Comparison of ENCODE assay signal across 17 cellular contexts in the genomic region with DNA sequence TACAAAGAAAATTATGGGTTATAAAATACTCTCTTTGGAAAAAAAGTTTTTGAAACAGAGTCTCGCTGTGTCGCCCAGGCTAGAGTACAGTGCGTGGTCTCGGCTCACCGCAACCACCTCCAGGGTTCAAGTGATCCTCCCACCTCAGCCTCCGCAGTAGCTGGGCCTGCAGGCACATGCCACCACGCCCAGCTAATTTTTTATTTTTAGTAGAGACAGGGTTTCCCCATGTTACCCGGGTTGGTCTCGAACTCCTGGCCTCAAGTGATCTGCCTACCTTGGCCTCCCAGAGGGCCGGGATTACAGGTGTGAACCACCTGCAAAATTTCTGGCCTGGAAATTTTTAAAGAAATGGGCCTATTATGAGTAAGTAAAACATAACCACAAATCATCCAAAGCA. TPM values are rescaled to one million over a fixed set of nuclear protein-coding genes. Genes with fewer than 3 reads are reported as not detected.
DNase-seq lines count a peak whose midpoint lies in the region; ATAC-seq and TF ChIP-seq lines count a peak whose summit lies in the region.
"Had no signal": no experiment of that assay in that cellular context is flagged by ENCODE, and none has a peak within 500 bp of the region (broad histone marks: within the 10 kb centered on the region; RNA-seq: fewer than 3 reads in every experiment).

No MANE protein-coding gene starts in this region.

- H3K27me3 Mint-ChIP-seq in T-helper 17 cell (no peaks in the 10 kb centered on the region), MCF 10A (ENCODE audit: insufficient read depth, unreplicated experiment) (no peaks in the 10 kb centered on the region)
- H3K27me3 Mint-ChIP-seq in activated naive CD8-positive, alpha-beta T cell treated with anti-CD3 and anti-CD28 coated beads, Interleukin-2, amount 10 ng/mL, durations not matched to agents 7 days and 5 days = no peaks in the 10 kb centered on the region
- no peaks in the 10 kb centered on the region for H3K27me3 Mint-ChIP-seq in stimulated activated naive B cell treated with anti-CD40 and anti-IgM and Interleukin-4, amounts not matched to agents 10 μg/mL and 1 μg/mL and 100 μg/mL, for 72 hours

- no peak for ATAC-seq in T-helper 17 cell
- no peak for ATAC-seq in activated naive CD8-positive, alpha-beta T cell treated with anti-CD3 and anti-CD28 coated beads, Interleukin-2, amount 10 ng/mL, durations not matched to agents 7 days and 5 days (ENCODE audit: low read depth)
- no peak for ATAC-seq in stimulated activated naive B cell treated with anti-CD40 and anti-IgM and Interleukin-4, amounts not matched to agents 10 μg/mL and 1 μg/mL and 100 μg/mL, for 72 hours (replicated peaks)
- ATAC-seq: gastroesophageal sphincter had no signal

- TF ChIP-seq CTCF in WERI-Rb-1 (IDR thresholded peaks at IDR 0.05; ENCODE audit: low read depth, low read length) (no peak), MCF 10A (IDR thresholded peaks at IDR 0.05; ENCODE audit: unreplicated experiment) (no peak)

- peaks cover 49% of the 10 kb centered on the region for H3K4me1 Mint-ChIP-seq in T-helper 17 cell
- H3K4me1 Mint-ChIP-seq in activated naive CD8-positive, alpha-beta T cell treated with anti-CD3 and anti-CD28 coated beads, Interleukin-2, amount 10 ng/mL, durations not matched to agents 7 days and 5 days = peaks cover 44% of the 10 kb centered on the region
- peaks cover 20 to 54% of the 10 kb centered on the region in 2 donors for H3K4me1 Mint-ChIP-seq in stimulated activated naive B cell treated with anti-CD40 and anti-IgM and Interleukin-4, amounts not matched to agents 10 μg/mL and 1 μg/mL and 100 μg/mL, for 72 hours
- H3K4me1 Mint-ChIP-seq in MCF 10A (ENCODE audit: insufficient read depth, unreplicated experiment) = peaks cover 44% of the 10 kb centered on the region

- peak overlapping the region; percentile 88 for H3K27ac Mint-ChIP-seq in T-helper 17 cell
- H3K27ac Mint-ChIP-seq in activated naive CD8-positive, alpha-beta T cell treated with anti-CD3 and anti-CD28 coated beads, Interleukin-2, amount 10 ng/mL, durations not matched to agents 7 days and 5 days = peak overlapping the region; percentile 95
- peak overlapping the region; percentile 89 for H3K27ac Mint-ChIP-seq in stimulated activated naive B cell treated with anti-CD40 and anti-IgM and Interleukin-4, amounts not matched to agents 10 μg/mL and 1 μg/mL and 100 μg/mL, for 72 hours
- H3K27ac Mint-ChIP-seq in MCF 10A (ENCODE audit: low read depth, unreplicated experiment) = no peak overlapping the region

- no TSS peak for BruUV-seq in MCF 10A (replicated peaks; lab: Mats Ljungman, UMichigan)

- peak; percentile 22 for DNase-seq in stimulated activated CD4-positive, alpha-beta T cell treated with anti-CD3 and anti-CD28 coated beads, Interleukin-15, amount 100 ng/mL, for 24 hours
- no peak for DNase-seq in stimulated activated CD4-positive, alpha-beta T cell treated with anti-CD3 and anti-CD28 coated beads, Interleukin-2, amount 100 ng/mL, for 48 hours
- no peak for DNase-seq in T-helper 17 cell
- DNase-seq in activated naive CD8-positive, alpha-beta T cell treated with anti-CD3 and anti-CD28 coated beads, Interleukin-2, amount 10 ng/mL, durations not matched to agents 7 days and 5 days = peak; percentile 55
- no peak for DNase-seq in stimulated activated naive B cell treated with anti-CD40 and anti-IgM and Interleukin-4, amounts not matched to agents 10 μg/mL and 1 μg/mL and 100 μg/mL, for 72 hours
- no peak for DNase-seq in RKO (ENCODE audit: low spot score)
- no peak for DNase-seq in WERI-Rb-1
- DNase-seq in MCF 10A (ENCODE audit: unreplicated experiment) = no peak
- DNase-seq: activated effector memory CD4-positive, alpha-beta T cell treated with Interleukin-2 at 50 U/mL for 16 hours; mesendoderm; NCI-H2081 treated with DMSO at 0.1 percent for 48 hours; ovary; SIG-M5 had no signal

- H3K36me3 ChIP-seq in WERI-Rb-1 = peaks cover 4% of the 10 kb centered on the region; the same call in 1 of the 2 replicates
- H3K36me3 ChIP-seq: cardiac muscle cell, gastroesophageal sphincter, ovary, thoracic aorta had no signal

- peaks cover 2% of the 10 kb centered on the region for H3K36me3 Mint-ChIP-seq in T-helper 17 cell (ENCODE audit: low read depth)
- peaks cover 35% of the 10 kb centered on the region for H3K36me3 Mint-ChIP-seq in activated naive CD8-positive, alpha-beta T cell treated with anti-CD3 and anti-CD28 coated beads, Interleukin-2, amount 10 ng/mL, durations not matched to agents 7 days and 5 days
- H3K36me3 Mint-ChIP-seq in stimulated activated naive B cell treated with anti-CD40 and anti-IgM and Interleukin-4, amounts not matched to agents 10 μg/mL and 1 μg/mL and 100 μg/mL, for 72 hours = peaks cover 13 to 20% of the 10 kb centered on the region in 2 donors
- H3K36me3 Mint-ChIP-seq in MCF 10A (ENCODE audit: insufficient read depth, unreplicated experiment) = peaks cover 6% of the 10 kb centered on the region

- intact Hi-C loops in MCF 10A (cut with micrococcal nuclease) = loop anchor here (10.0 kb wide), 2 partner anchors 131 to 341 kb away; no protein-coding TSS in a partner anchor

- H3K27ac ChIP-seq in WERI-Rb-1 = no peak overlapping the region
- H3K27ac ChIP-seq: cardiac muscle cell, gastroesophageal sphincter, ovary, thoracic aorta had no signal

- no peaks in the 10 kb centered on the region for H3K9me3 Mint-ChIP-seq in activated naive CD8-positive, alpha-beta T cell treated with anti-CD3 and anti-CD28 coated beads, Interleukin-2, amount 10 ng/mL, durations not matched to agents 7 days and 5 days
- no peaks in the 10 kb centered on the region for H3K9me3 Mint-ChIP-seq in stimulated activated naive B cell treated with anti-CD40 and anti-IgM and Interleukin-4, amounts not matched to agents 10 μg/mL and 1 μg/mL and 100 μg/mL, for 72 hours
- no peaks in the 10 kb centered on the region for H3K9me3 Mint-ChIP-seq in MCF 10A (ENCODE audit: unreplicated experiment)

- POLR2A ChIA-PET in activated naive CD8-positive, alpha-beta T cell treated with anti-CD3 and anti-CD28 coated beads, Interleukin-2, amount 10 ng/mL, durations not matched to agents 7 days and 5 days (lab: Charles Lee) = no interaction called here
- POLR2A ChIA-PET in MCF 10A (lab: Yijun Ruan, JAX) = no interaction called here

- no peak overlapping the region for H3K4me3 ChIP-seq in WERI-Rb-1 (ENCODE audit: low read depth, low read length)
- H3K4me3 ChIP-seq: cardiac muscle cell, gastroesophageal sphincter, ovary, skin epidermis, thoracic aorta had no signal

- no peaks in the 10 kb centered on the region for H3K27me3 ChIP-seq in WERI-Rb-1 (ENCODE audit: insufficient read depth, low read depth, severe bottlenecking)
- H3K27me3 ChIP-seq: cardiac muscle cell, gastroesophageal sphincter, ovary had no signal

- H3K4me3 Mint-ChIP-seq in T-helper 17 cell = peak overlapping the region; percentile 77
- peak overlapping the region; percentile 92 for H3K4me3 Mint-ChIP-seq in activated naive CD8-positive, alpha-beta T cell treated with anti-CD3 and anti-CD28 coated beads, Interleukin-2, amount 10 ng/mL, durations not matched to agents 7 days and 5 days
- H3K4me3 Mint-ChIP-seq in stimulated activated naive B cell treated with anti-CD40 and anti-IgM and Interleukin-4, amounts not matched to agents 10 μg/mL and 1 μg/mL and 100 μg/mL, for 72 hours = peak overlapping the region; percentile 50 to 68
- no peak overlapping the region for H3K4me3 Mint-ChIP-seq in MCF 10A (ENCODE audit: unreplicated experiment)

- CTCF ChIA-PET in MCF 10A (lab: Yijun Ruan, JAX) = no interaction called here

- H3K9me3 ChIP-seq in T-helper 17 cell (ENCODE audit: control insufficient read depth, low read length, poor library complexity, severe bottlenecking) (no peaks in the 10 kb centered on the region), WERI-Rb-1 (ENCODE audit: severe bottlenecking) (no peaks in the 10 kb centered on the region)
- H3K9me3 ChIP-seq: gastroesophageal sphincter, ovary, thoracic aorta had no signal

RNA-seq across cellular contexts. Expression of a gene that starts 3.8 kb away (rescaled TPM):
- total RNA-seq in T-helper 17 cell (100 to 1,000 TPM; 186 to 222 TPM), MCF 10A (2022) (63.6 and 71.0 TPM in 2 replicates)
- 100 to 1,000 TPM; 163 TPM for total RNA-seq in activated naive CD8-positive, alpha-beta T cell treated with anti-CD3 and anti-CD28 coated beads, Interleukin-2, amount 10 ng/mL, durations not matched to agents 7 days and 5 days

Comparison
In these comparisons a context has a peak if more than half of its experiments do, and no peak if none do; other contexts are left out.
1. DNase-seq: peak in stimulated activated CD4-positive, alpha-beta T cell treated with anti-CD3 and anti-CD28 coated beads, Interleukin-15, amount 100 ng/mL, for 24 hours (single experiment) and activated naive CD8-positive, alpha-beta T cell treated with anti-CD3 and anti-CD28 coated beads, Interleukin-2, amount 10 ng/mL, durations not matched to agents 7 days and 5 days (single experiment); none in stimulated activated CD4-positive, alpha-beta T cell treated with anti-CD3 and anti-CD28 coated beads, Interleukin-2, amount 100 ng/mL, for 48 hours (0 of 2), T-helper 17 cell (0 of 3), stimulated activated naive B cell treated with anti-CD40 and anti-IgM and Interleukin-4, amounts not matched to agents 10 μg/mL and 1 μg/mL and 100 μg/mL, for 72 hours (single experiment), RKO (single experiment), WERI-Rb-1 (single experiment) and MCF 10A (single experiment).